Comparison of ENCODE assay signal across 8 cellular contexts in the genomic region with DNA sequence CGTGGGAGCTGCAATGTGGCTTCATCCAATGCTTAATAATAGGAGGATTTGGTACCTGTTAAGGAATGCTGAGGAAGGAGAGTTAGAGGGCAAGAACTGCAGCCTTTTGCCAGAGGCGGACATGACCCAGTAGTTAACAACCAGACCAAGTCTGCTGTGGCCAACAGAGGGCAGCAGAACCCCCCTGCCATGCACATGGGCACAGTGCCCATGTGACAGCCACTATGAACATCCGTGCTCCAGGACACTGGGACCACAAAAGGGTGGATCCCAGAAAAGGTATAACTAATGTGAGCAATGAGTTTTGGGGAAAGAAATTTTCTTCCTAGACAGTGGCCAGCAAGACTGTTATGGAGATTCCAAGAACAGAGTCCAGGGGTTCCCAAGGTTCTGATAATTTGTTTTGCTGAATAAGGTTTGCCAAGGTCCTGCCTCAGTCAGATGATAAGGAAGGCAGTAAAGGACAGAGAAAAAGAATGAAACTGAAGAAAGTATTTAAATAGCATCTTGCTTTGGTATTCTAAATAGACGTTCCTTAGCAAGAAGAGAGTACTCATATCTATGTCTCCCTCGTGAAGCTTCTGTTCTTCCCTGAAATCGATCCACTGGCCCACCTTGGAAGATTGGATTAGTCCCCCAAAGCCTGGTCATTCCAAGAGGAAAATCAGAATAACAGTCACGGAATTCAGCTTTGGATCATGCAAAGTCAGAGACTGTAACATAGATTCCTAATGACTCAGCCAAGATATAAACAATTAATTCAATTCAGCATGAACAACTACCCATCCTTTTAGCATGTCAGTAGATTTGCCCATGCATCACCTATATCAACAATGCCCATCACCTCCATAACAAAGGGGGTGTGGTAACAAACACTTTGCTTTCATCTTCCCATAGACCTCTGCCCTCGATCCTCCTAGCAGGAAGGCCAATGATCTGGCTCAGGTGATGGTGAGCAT. TPM values are rescaled to one million over a fixed set of nuclear protein-coding genes. Genes with fewer than 3 reads are reported as not detected.
DNase-seq lines count a peak whose midpoint lies in the region; ATAC-seq and TF ChIP-seq lines count a peak whose summit lies in the region.

No MANE protein-coding gene starts in this region.

- no peak for TF ChIP-seq EP300 in neural cell (conservative IDR thresholded peaks at IDR 0.05; ENCODE audit: poor library complexity, severe bottlenecking)

- no peaks in the 10 kb centered on the region for H3K79me2 ChIP-seq in neural cell (replicated peaks; ENCODE audit: insufficient read depth, low read length)

- H3K4me3 Mint-ChIP-seq in CD4-positive, alpha-beta memory T cell: no peak overlapping the region
- no peak overlapping the region for H3K4me3 Mint-ChIP-seq in activated CD8-positive, alpha-beta T cell treated with anti-CD3 and anti-CD28 coated beads for 36 hours
- no peak overlapping the region for H3K4me3 Mint-ChIP-seq in CD8-positive, alpha-beta memory T cell

- peaks cover 0 to 3% (median 0%) of the 10 kb centered on the region in 4 donors for H3K4me1 Mint-ChIP-seq in CD4-positive, alpha-beta memory T cell
- no peaks in the 10 kb centered on the region for H3K4me1 Mint-ChIP-seq in activated CD8-positive, alpha-beta T cell treated with anti-CD3 and anti-CD28 coated beads for 36 hours (ENCODE audit: low read depth)
- H3K4me1 Mint-ChIP-seq in CD8-positive, alpha-beta memory T cell: peaks cover 0 to 6% (median 0%) of the 10 kb centered on the region in 3 donors

- no peaks in the 10 kb centered on the region for H4K20me1 ChIP-seq in neural cell (ENCODE audit: insufficient read depth)

- no peaks in the 10 kb centered on the region for H3K27me3 ChIP-seq in CD4-positive, alpha-beta memory T cell (ENCODE audit: insufficient read depth, low read length)
- H3K27me3 ChIP-seq in esophagus squamous epithelium (peaks cover 0 to 40% (median 0%) of the 10 kb centered on the region in 4 donors), neural cell (ENCODE audit: insufficient read depth, low read depth, low read length) (no peaks in the 10 kb centered on the region)
- peaks cover 5% of the 10 kb centered on the region for H3K27me3 ChIP-seq in CD8-positive, alpha-beta memory T cell (ENCODE audit: insufficient read depth, low read length, poor library complexity, severe bottlenecking)

- no peak overlapping the region for H3K4me2 ChIP-seq in neural cell (ENCODE audit: low read length)

- no peak for TF ChIP-seq RAD21 in neural cell (conservative IDR thresholded peaks at IDR 0.05)

- 42 to 58% methylated on average over 8 of the region's 8 CpGs for WGBS in esophagus squamous epithelium, 2 donors

- peak; percentile 49 for TF ChIP-seq CTCF in activated CD8-positive, alpha-beta T cell treated with anti-CD3 and anti-CD28 coated beads for 36 hours (IDR thresholded peaks at IDR 0.05)
- TF ChIP-seq CTCF in esophagus squamous epithelium (IDR thresholded peaks at IDR 0.05) (peak in 5 of 6 experiments; percentile 17 to 52 (median 31)), neural cell (IDR thresholded peaks at IDR 0.05; ENCODE audit: poor library complexity, severe bottlenecking) (peak; percentile 12)

- no peak overlapping the region for H3K27ac Mint-ChIP-seq in CD4-positive, alpha-beta memory T cell
- H3K27ac Mint-ChIP-seq in activated CD8-positive, alpha-beta T cell treated with anti-CD3 and anti-CD28 coated beads for 36 hours: no peak overlapping the region
- no peak overlapping the region for H3K27ac Mint-ChIP-seq in CD8-positive, alpha-beta memory T cell

- no peak overlapping the region for H3K4me3 ChIP-seq in CD4-positive, alpha-beta memory T cell (ENCODE audit: low read length in 2 of 2)
- H3K4me3 ChIP-seq in esophagus squamous epithelium (no peak overlapping the region), neural cell (ENCODE audit: low read length) (no peak overlapping the region)
- no peak overlapping the region for H3K4me3 ChIP-seq in CD8-positive, alpha-beta memory T cell (ENCODE audit: low read length)

- H3K36me3 ChIP-seq in CD4-positive, alpha-beta memory T cell (ENCODE audit: insufficient read depth, low read length): no peaks in the 10 kb centered on the region
- no peaks in the 10 kb centered on the region for H3K36me3 ChIP-seq in esophagus squamous epithelium
- H3K36me3 ChIP-seq in neural cell (ENCODE audit: insufficient read depth, low read length): no peaks in the 10 kb centered on the region
- no peaks in the 10 kb centered on the region for H3K36me3 ChIP-seq in CD8-positive, alpha-beta memory T cell (ENCODE audit: insufficient read depth, low read length)

- H3K9me3 ChIP-seq in CD4-positive, alpha-beta memory T cell (ENCODE audit: control insufficient read depth in 1 of 2, low read length in 2 of 2): no peaks in the 10 kb centered on the region
- H3K9me3 ChIP-seq in esophagus squamous epithelium: no peaks in the 10 kb centered on the region
- no peaks in the 10 kb centered on the region for H3K9me3 ChIP-seq in neural cell (ENCODE audit: low read length)
- H3K9me3 ChIP-seq in CD8-positive, alpha-beta memory T cell (ENCODE audit: low read length): no peaks in the 10 kb centered on the region

- intact Hi-C loops in CD4-positive, alpha-beta memory T cell (cut with micrococcal nuclease): no loop called here
- intact Hi-C loops in activated CD8-positive, alpha-beta T cell treated with anti-CD3 and anti-CD28 coated beads for 36 hours (cut with micrococcal nuclease): loop anchor here (10.0 kb wide), 1 partner anchor 269 kb away; no protein-coding TSS in a partner anchor
- intact Hi-C loops in esophagus squamous epithelium (cut with DNase I): no loop called here

- DNase-seq in CD4-positive, alpha-beta memory T cell: peak in 3 of 5 donors; percentile 10 to 27 (median 24)
- peak; percentile 25 for DNase-seq in NCI-H1105 treated with DMSO at 0.1 percent for 48 hours (lab: John Stamatoyannopoulos, UW)
- peak; percentile 64 for DNase-seq in activated CD8-positive, alpha-beta T cell treated with anti-CD3 and anti-CD28 coated beads for 36 hours
- DNase-seq in esophagus squamous epithelium (lab: John Stamatoyannopoulos, UW): no peak
- DNase-seq in CD8-positive, alpha-beta memory T cell: no peak

- H3K9me3 Mint-ChIP-seq in CD4-positive, alpha-beta memory T cell: no peaks in the 10 kb centered on the region
- no peaks in the 10 kb centered on the region for H3K9me3 Mint-ChIP-seq in activated CD8-positive, alpha-beta T cell treated with anti-CD3 and anti-CD28 coated beads for 36 hours
- no peaks in the 10 kb centered on the region for H3K9me3 Mint-ChIP-seq in CD8-positive, alpha-beta memory T cell

- H3F3A ChIP-seq in neural cell (ENCODE audit: insufficient read depth, low read length, poor library complexity, severe bottlenecking): no peaks in the 10 kb centered on the region

- H3K4me1 ChIP-seq in CD4-positive, alpha-beta memory T cell (ENCODE audit: insufficient read depth, low read length): no peaks in the 10 kb centered on the region
- peaks cover 0 to 12% (median 0%) of the 10 kb centered on the region in 3 donors for H3K4me1 ChIP-seq in esophagus squamous epithelium
- no peaks in the 10 kb centered on the region for H3K4me1 ChIP-seq in CD8-positive, alpha-beta memory T cell (ENCODE audit: insufficient read depth, low read length)

- no peak overlapping the region for H2AFZ ChIP-seq in neural cell (ENCODE audit: low read depth, low read length)

- H3K9ac ChIP-seq in neural cell (ENCODE audit: low read length): no peak overlapping the region

- peaks cover 18 to 30% of the 10 kb centered on the region in 2 donors for H3K27me3 Mint-ChIP-seq in CD4-positive, alpha-beta memory T cell
- peaks cover 39% of the 10 kb centered on the region for H3K27me3 Mint-ChIP-seq in activated CD8-positive, alpha-beta T cell treated with anti-CD3 and anti-CD28 coated beads for 36 hours
- H3K27me3 Mint-ChIP-seq in CD8-positive, alpha-beta memory T cell: peaks cover 16 to 47% of the 10 kb centered on the region in 2 donors

- H3K36me3 Mint-ChIP-seq in CD4-positive, alpha-beta memory T cell: no peaks in the 10 kb centered on the region
- no peaks in the 10 kb centered on the region for H3K36me3 Mint-ChIP-seq in activated CD8-positive, alpha-beta T cell treated with anti-CD3 and anti-CD28 coated beads for 36 hours (ENCODE audit: low read depth)
- no peaks in the 10 kb centered on the region for H3K36me3 Mint-ChIP-seq in CD8-positive, alpha-beta memory T cell

- no peaks in the 10 kb centered on the region for H3K9me2 ChIP-seq in neural cell (ENCODE audit: insufficient read depth, low read length)

- CTCF ChIA-PET in CD4-positive, alpha-beta memory T cell (lab: Charles Lee; ENCODE audit: partially characterized antibody): interaction anchor here (0.9 to 2.5 kb wide), 7 partner anchors 9 to 437 kb away, joined by 3 to 8 read pairs (median 4); no protein-coding TSS in a partner anchor
- CTCF ChIA-PET in activated CD8-positive, alpha-beta T cell treated with anti-CD3 and anti-CD28 coated beads for 36 hours (lab: Charles Lee): interaction anchor here (0.9 to 1.8 kb wide), 4 partner anchors 32 to 1067 kb away, joined by 3 to 5 read pairs (median 4); no protein-coding TSS in a partner anchor
- CTCF ChIA-PET in CD8-positive, alpha-beta memory T cell (lab: Charles Lee): no interaction called here

- peak; percentile 67 for ATAC-seq in GM19395 (IDR thresholded peaks at IDR 0.05; ENCODE audit: unreplicated experiment)
- peak; percentile 49 for ATAC-seq in activated CD8-positive, alpha-beta T cell treated with anti-CD3 and anti-CD28 coated beads for 36 hours
- no peak for ATAC-seq in GM21528 (IDR thresholded peaks at IDR 0.05; ENCODE audit: low FRiP score, unreplicated experiment)

- POLR2A ChIA-PET in CD4-positive, alpha-beta memory T cell (lab: Charles Lee; ENCODE audit: partially characterized antibody): no interaction called here
- POLR2A ChIA-PET in activated CD8-positive, alpha-beta T cell treated with anti-CD3 and anti-CD28 coated beads for 36 hours (lab: Charles Lee): no interaction called here
- POLR2A ChIA-PET in CD8-positive, alpha-beta memory T cell (lab: Charles Lee): no interaction called here

- TF ChIP-seq POLR2A in esophagus squamous epithelium (IDR thresholded peaks at IDR 0.05): no peak

- no peak overlapping the region for H3K27ac ChIP-seq in CD4-positive, alpha-beta memory T cell (ENCODE audit: low read depth, low read length)
- H3K27ac ChIP-seq in esophagus squamous epithelium (no peak overlapping the region), neural cell (ENCODE audit: low read length) (no peak overlapping the region)
- no peak overlapping the region for H3K27ac ChIP-seq in CD8-positive, alpha-beta memory T cell (ENCODE audit: low read depth, low read length)

TF ChIP-seq in neural cell, 6 proteins besides CTCF, POLR2A, EP300 and RAD21 (continues in another document):
- TF ChIP-seq EZH2 (IDR thresholded peaks at IDR 0.05; ENCODE audit: borderline replicate concordance, insufficient read depth, low read length, poor library complexity, severe bottlenecking): no peak
- no peak for TF ChIP-seq POLR2AphosphoS5 (IDR thresholded peaks at IDR 0.05)

RNA-seq across cellular contexts. Expression of a gene that starts 56.0 kb away (rescaled TPM):
- total RNA-seq in CD4-positive, alpha-beta memory T cell: not detected
- not detected for polyA plus RNA-seq in CD4-positive, alpha-beta memory T cell
- total RNA-seq in activated CD8-positive, alpha-beta T cell treated with anti-CD3 and anti-CD28 coated beads for 36 hours: not detected
- 1 to 10 TPM in 1 of 4 donors, under 1 TPM in 1, not detected in 2; 0.41 to 2.9 TPM for total RNA-seq in esophagus squamous epithelium
- 2.1 and 2.5 TPM in 2 replicates for polyA plus RNA-seq in neural cell
- polyA minus RNA-seq in neural cell: 1.2 and 2.0 TPM in 2 replicates
- not detected for total RNA-seq in CD8-positive, alpha-beta memory T cell
- not detected for polyA plus RNA-seq in CD8-positive, alpha-beta memory T cell

Comparison
In these comparisons a context has a peak if more than half of its experiments do, and no peak if none do; other contexts are left out.
1. DNase-seq: peak in CD4-positive, alpha-beta memory T cell (3 of 5), NCI-H1105 treated with DMSO at 0.1 percent for 48 hours (single experiment) and activated CD8-positive, alpha-beta T cell treated with anti-CD3 and anti-CD28 coated beads for 36 hours (single experiment); none in esophagus squamous epithelium (single experiment) and CD8-positive, alpha-beta memory T cell (0 of 5).
2. Peak in every context shown above with its lines, with median percentiles within 50 percentile points of each other: CTCF ChIP-seq.